ENCODE assay signal across 18 cellular contexts in the genomic region with DNA sequence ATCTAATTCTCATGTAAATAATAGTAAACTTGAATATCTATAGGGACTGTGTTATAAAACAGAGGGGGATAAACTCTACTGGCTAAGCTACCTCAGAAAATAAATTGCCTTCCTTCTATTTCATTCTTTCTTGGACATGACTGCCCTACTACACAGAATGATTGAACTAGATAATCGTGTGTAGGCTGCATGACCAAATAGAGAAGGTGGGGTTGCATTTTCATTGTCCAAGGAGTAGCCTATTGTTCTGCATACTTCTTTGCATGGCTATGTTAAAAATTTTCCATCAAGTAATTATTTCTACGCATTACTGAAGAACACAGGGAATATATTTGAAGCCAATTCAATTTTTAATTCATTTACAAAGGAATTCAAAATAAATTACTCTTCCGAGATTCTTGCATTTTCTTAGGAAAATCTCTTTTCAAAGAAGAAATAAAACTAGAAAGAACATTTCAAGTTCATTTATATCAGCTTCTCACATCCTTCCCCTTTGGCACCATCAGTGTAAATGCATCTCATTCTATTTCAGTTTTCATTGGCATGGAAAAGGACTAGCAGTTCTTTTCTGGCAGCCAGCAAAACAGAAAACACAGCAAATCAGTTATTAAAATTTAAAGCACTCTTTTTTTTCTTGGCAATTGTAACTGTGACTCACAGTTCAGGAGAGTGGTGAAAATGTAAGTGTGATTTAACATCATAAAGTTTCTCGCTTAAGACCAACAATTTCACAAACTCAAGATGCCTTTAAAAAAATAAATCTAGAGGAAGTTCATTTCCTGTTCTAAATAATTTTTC.
DNase-seq lines count a peak whose midpoint lies in the region; ATAC-seq and TF ChIP-seq lines count a peak whose summit lies in the region.
"Had no signal": no experiment of that assay in that cellular context is flagged by ENCODE, and none has a peak within 500 bp of the region (broad histone marks: within the 10 kb centered on the region; RNA-seq: fewer than 3 reads in every experiment).

No MANE protein-coding gene starts in this region.

- H3K4me3 ChIP-seq in retinal pigment epithelial cell (ENCODE audit: low read length), result no peak overlapping the region

- H3K4me3 Mint-ChIP-seq in effector memory CD8-positive, alpha-beta T cell, result no peak overlapping the region
- H3K4me3 Mint-ChIP-seq: natural killer cell treated with Interleukin-12 subunit alpha and Interleukin-12 subunit beta and Interleukin-15 and Interleukin-18, amount 100 ng/mL, for 72 hours; stimulated activated effector memory CD8-positive, alpha-beta T cell treated with anti-CD3 and anti-CD28 coated beads, Interleukin-12 subunit alpha, Interleukin-12 subunit beta, amount 100 ng/mL, for 72 hours had no signal

- H3K36me3 Mint-ChIP-seq in effector memory CD8-positive, alpha-beta T cell (ENCODE audit: insufficient read depth), result no peaks in the 10 kb centered on the region
- H3K36me3 Mint-ChIP-seq: stimulated activated effector memory CD8-positive, alpha-beta T cell treated with anti-CD3 and anti-CD28 coated beads, Interleukin-12 subunit alpha, Interleukin-12 subunit beta, amount 100 ng/mL, for 72 hours had no signal

- ATAC-seq in effector memory CD8-positive, alpha-beta T cell (replicated peaks), result no peak
- ATAC-seq in HG02763 (IDR thresholded peaks at IDR 0.05; ENCODE audit: unreplicated experiment) (no peak), HG03439 (IDR thresholded peaks at IDR 0.05; ENCODE audit: unreplicated experiment) (no peak)
- ATAC-seq: esophagus mucosa; natural killer cell treated with Interleukin-12 subunit alpha and Interleukin-12 subunit beta and Interleukin-15 and Interleukin-18, amount 100 ng/mL, for 72 hours; stimulated activated effector memory CD8-positive, alpha-beta T cell treated with anti-CD3 and anti-CD28 coated beads, Interleukin-12 subunit alpha, Interleukin-12 subunit beta, amount 100 ng/mL, for 72 hours had no signal

- no peak for TF ChIP-seq CTCF in retinal pigment epithelial cell (conservative IDR thresholded peaks at IDR 0.05; ENCODE audit: low read depth, low read length)

- no peaks in the 10 kb centered on the region for H3K27me3 Mint-ChIP-seq in effector memory CD8-positive, alpha-beta T cell
- H3K27me3 Mint-ChIP-seq: natural killer cell treated with Interleukin-12 subunit alpha and Interleukin-12 subunit beta and Interleukin-15 and Interleukin-18, amount 100 ng/mL, for 72 hours had no signal

- H3K27ac Mint-ChIP-seq in effector memory CD8-positive, alpha-beta T cell, result no peak overlapping the region
- H3K27ac Mint-ChIP-seq: natural killer cell treated with Interleukin-12 subunit alpha and Interleukin-12 subunit beta and Interleukin-15 and Interleukin-18, amount 100 ng/mL, for 72 hours; stimulated activated effector memory CD8-positive, alpha-beta T cell treated with anti-CD3 and anti-CD28 coated beads, Interleukin-12 subunit alpha, Interleukin-12 subunit beta, amount 100 ng/mL, for 72 hours had no signal

- DNase-seq in EL (peak; percentile 67), NCI-H446 treated with DMSO at 0.1 percent for 48 hours (lab: John Stamatoyannopoulos, UW) (peak; percentile 91), fibroblast of gingiva (ENCODE audit: low read depth) (peak; percentile 71), retinal pigment epithelial cell (ENCODE audit: low read depth) (peak; percentile 55), DMS53 treated with DMSO at 0.1 percent for 48 hours (lab: John Stamatoyannopoulos, UW; ENCODE audit: unreplicated experiment) (no peak)
- DNase-seq in effector memory CD8-positive, alpha-beta T cell, result no peak
- DNase-seq: activated CD4-positive, alpha-beta T cell treated with anti-CD3 and anti-CD28 coated beads, Interleukin-2, amount 50 U/mL, for 48 hours; activated T-cell treated with anti-CD3 and anti-CD28 coated beads, Interleukin-2, amount 50 U/mL, for 48 hours; C1 segment of cervical spinal cord; dermis blood vessel endothelial cell; DMS53; Karpas-422; NCI-H1436 had no signal

- H3K4me1 Mint-ChIP-seq in effector memory CD8-positive, alpha-beta T cell (ENCODE audit: low read depth in 2 of 2), result no peaks in the 10 kb centered on the region
- H3K4me1 Mint-ChIP-seq: stimulated activated effector memory CD8-positive, alpha-beta T cell treated with anti-CD3 and anti-CD28 coated beads, Interleukin-12 subunit alpha, Interleukin-12 subunit beta, amount 100 ng/mL, for 72 hours had no signal

- peaks cover 4 to 11% of the 10 kb centered on the region in 2 donors for H3K9me3 Mint-ChIP-seq in effector memory CD8-positive, alpha-beta T cell

Comparison
In these comparisons a context has a peak if more than half of its experiments do, and no peak if none do; other contexts are left out.
1. DNase-seq: peak in EL (single experiment), NCI-H446 treated with DMSO at 0.1 percent for 48 hours (single experiment), fibroblast of gingiva (single experiment) and retinal pigment epithelial cell (single experiment); none in effector memory CD8-positive, alpha-beta T cell (0 of 3) and DMS53 treated with DMSO at 0.1 percent for 48 hours (single experiment).